Comparison of ENCODE assay signal across 1 cellular context in the genomic region with DNA sequence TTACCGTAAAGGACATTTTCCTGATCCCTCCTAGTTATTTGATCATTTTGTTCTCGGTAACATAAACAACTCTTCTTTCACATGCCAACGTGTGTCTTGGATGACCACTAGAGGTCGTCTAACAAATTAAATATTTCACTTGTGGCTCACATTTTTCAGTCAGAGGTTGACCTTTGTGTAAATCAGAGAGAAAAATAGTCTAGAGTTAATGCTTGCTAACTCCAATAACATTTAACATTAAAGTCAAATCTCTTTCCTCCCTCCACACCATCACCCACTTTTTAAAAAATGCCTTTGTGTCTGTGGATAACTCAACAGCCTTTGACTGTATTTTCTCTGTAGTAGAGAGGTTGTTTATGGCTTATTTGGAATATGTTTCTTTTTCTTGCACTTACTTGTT.
TF ChIP-seq lines count a peak whose summit lies in the region.

No MANE protein-coding gene starts in this region.

TF ChIP-seq in WTC11, 78 proteins besides CTCF, POLR2A, EP300 and RAD21 (continued from another document):
- TF ChIP-seq, protein P1, sequence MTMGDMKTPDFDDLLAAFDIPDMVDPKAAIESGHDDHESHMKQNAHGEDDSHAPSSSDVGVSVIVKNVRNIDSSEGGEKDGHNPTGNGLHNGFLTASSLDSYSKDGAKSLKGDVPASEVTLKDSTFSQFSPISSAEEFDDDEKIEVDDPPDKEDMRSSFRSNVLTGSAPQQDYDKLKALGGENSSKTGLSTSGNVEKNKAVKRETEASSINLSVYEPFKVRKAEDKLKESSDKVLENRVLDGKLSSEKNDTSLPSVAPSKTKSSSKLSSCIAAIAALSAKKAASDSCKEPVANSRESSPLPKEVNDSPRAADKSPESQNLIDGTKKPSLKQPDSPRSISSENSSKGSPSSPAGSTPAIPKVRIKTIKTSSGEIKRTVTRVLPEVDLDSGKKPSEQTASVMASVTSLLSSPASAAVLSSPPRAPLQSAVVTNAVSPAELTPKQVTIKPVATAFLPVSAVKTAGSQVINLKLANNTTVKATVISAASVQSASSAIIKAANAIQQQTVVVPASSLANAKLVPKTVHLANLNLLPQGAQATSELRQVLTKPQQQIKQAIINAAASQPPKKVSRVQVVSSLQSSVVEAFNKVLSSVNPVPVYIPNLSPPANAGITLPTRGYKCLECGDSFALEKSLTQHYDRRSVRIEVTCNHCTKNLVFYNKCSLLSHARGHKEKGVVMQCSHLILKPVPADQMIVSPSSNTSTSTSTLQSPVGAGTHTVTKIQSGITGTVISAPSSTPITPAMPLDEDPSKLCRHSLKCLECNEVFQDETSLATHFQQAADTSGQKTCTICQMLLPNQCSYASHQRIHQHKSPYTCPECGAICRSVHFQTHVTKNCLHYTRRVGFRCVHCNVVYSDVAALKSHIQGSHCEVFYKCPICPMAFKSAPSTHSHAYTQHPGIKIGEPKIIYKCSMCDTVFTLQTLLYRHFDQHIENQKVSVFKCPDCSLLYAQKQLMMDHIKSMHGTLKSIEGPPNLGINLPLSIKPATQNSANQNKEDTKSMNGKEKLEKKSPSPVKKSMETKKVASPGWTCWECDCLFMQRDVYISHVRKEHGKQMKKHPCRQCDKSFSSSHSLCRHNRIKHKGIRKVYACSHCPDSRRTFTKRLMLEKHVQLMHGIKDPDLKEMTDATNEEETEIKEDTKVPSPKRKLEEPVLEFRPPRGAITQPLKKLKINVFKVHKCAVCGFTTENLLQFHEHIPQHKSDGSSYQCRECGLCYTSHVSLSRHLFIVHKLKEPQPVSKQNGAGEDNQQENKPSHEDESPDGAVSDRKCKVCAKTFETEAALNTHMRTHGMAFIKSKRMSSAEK (CRISPR knock-in tag; IDR thresholded peaks at IDR 0.05; ENCODE audit: borderline replicate concordance): no peak
- TF ChIP-seq ZNF416 (CRISPR knock-in tag; IDR thresholded peaks at IDR 0.05): no peak
- TF ChIP-seq TCF7 (CRISPR knock-in tag; IDR thresholded peaks at IDR 0.05; ENCODE audit: low read depth): no peak
- no peak for TF ChIP-seq ELF4 (CRISPR knock-in tag; IDR thresholded peaks at IDR 0.05; ENCODE audit: low read depth)
- TF ChIP-seq, protein P2, sequence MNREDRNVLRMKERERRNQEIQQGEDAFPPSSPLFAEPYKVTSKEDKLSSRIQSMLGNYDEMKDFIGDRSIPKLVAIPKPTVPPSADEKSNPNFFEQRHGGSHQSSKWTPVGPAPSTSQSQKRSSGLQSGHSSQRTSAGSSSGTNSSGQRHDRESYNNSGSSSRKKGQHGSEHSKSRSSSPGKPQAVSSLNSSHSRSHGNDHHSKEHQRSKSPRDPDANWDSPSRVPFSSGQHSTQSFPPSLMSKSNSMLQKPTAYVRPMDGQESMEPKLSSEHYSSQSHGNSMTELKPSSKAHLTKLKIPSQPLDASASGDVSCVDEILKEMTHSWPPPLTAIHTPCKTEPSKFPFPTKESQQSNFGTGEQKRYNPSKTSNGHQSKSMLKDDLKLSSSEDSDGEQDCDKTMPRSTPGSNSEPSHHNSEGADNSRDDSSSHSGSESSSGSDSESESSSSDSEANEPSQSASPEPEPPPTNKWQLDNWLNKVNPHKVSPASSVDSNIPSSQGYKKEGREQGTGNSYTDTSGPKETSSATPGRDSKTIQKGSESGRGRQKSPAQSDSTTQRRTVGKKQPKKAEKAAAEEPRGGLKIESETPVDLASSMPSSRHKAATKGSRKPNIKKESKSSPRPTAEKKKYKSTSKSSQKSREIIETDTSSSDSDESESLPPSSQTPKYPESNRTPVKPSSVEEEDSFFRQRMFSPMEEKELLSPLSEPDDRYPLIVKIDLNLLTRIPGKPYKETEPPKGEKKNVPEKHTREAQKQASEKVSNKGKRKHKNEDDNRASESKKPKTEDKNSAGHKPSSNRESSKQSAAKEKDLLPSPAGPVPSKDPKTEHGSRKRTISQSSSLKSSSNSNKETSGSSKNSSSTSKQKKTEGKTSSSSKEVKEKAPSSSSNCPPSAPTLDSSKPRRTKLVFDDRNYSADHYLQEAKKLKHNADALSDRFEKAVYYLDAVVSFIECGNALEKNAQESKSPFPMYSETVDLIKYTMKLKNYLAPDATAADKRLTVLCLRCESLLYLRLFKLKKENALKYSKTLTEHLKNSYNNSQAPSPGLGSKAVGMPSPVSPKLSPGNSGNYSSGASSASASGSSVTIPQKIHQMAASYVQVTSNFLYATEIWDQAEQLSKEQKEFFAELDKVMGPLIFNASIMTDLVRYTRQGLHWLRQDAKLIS (CRISPR knock-in tag; IDR thresholded peaks at IDR 0.05; ENCODE audit: borderline replicate concordance): no peak
- TF ChIP-seq, protein P3, sequence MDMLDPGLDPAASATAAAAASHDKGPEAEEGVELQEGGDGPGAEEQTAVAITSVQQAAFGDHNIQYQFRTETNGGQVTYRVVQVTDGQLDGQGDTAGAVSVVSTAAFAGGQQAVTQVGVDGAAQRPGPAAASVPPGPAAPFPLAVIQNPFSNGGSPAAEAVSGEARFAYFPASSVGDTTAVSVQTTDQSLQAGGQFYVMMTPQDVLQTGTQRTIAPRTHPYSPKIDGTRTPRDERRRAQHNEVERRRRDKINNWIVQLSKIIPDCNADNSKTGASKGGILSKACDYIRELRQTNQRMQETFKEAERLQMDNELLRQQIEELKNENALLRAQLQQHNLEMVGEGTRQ (CRISPR knock-in tag; IDR thresholded peaks at IDR 0.05): no peak
- no peak for TF ChIP-seq ZNF263 (CRISPR knock-in tag; IDR thresholded peaks at IDR 0.05; ENCODE audit: low read depth)
- no peak for TF ChIP-seq JAZF1 (CRISPR knock-in tag; IDR thresholded peaks at IDR 0.05)
- TF ChIP-seq, protein P4, sequence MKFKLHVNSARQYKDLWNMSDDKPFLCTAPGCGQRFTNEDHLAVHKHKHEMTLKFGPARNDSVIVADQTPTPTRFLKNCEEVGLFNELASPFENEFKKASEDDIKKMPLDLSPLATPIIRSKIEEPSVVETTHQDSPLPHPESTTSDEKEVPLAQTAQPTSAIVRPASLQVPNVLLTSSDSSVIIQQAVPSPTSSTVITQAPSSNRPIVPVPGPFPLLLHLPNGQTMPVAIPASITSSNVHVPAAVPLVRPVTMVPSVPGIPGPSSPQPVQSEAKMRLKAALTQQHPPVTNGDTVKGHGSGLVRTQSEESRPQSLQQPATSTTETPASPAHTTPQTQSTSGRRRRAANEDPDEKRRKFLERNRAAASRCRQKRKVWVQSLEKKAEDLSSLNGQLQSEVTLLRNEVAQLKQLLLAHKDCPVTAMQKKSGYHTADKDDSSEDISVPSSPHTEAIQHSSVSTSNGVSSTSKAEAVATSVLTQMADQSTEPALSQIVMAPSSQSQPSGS (CRISPR knock-in tag; IDR thresholded peaks at IDR 0.05; ENCODE audit: borderline replicate concordance, low read depth): no peak
- TF ChIP-seq, protein P5, sequence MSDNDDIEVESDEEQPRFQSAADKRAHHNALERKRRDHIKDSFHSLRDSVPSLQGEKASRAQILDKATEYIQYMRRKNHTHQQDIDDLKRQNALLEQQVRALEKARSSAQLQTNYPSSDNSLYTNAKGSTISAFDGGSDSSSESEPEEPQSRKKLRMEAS (CRISPR knock-in tag; IDR thresholded peaks at IDR 0.05): no peak
- TF ChIP-seq ZNF121 (CRISPR knock-in tag; IDR thresholded peaks at IDR 0.05): no peak
- TF ChIP-seq HMGA2 (CRISPR knock-in tag; IDR thresholded peaks at IDR 0.05): no peak
- TF ChIP-seq, protein P6, sequence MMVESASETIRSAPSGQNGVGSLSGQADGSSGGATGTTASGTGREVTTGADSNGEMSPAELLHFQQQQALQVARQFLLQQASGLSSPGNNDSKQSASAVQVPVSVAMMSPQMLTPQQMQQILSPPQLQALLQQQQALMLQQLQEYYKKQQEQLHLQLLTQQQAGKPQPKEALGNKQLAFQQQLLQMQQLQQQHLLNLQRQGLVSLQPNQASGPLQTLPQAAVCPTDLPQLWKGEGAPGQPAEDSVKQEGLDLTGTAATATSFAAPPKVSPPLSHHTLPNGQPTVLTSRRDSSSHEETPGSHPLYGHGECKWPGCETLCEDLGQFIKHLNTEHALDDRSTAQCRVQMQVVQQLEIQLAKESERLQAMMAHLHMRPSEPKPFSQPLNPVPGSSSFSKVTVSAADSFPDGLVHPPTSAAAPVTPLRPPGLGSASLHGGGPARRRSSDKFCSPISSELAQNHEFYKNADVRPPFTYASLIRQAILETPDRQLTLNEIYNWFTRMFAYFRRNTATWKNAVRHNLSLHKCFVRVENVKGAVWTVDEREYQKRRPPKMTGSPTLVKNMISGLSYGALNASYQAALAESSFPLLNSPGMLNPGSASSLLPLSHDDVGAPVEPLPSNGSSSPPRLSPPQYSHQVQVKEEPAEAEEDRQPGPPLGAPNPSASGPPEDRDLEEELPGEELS (CRISPR knock-in tag; IDR thresholded peaks at IDR 0.05): no peak
